Comparison of ENCODE assay signal across 2 cellular contexts in the genomic region with DNA sequence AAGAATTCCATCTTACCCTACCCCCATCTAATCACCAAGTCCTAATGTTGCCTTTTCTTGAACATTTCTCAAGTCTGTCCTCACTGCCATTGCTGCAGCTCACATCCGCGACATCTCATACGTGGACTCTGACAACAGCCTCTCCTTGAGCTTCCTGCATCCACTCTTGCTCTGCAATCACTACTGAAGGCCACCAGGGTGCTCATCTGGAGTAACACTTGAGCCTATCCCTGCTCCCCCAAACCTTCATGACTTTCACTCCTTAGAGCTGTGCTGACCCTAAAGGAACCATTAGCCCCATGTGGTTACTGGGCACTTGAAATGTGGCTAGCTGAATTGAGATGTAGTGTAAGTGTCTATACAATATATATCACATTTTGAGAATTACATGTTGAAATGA.
TF ChIP-seq lines count a peak whose summit lies in the region.

No MANE protein-coding gene starts in this region.

TF ChIP-seq in GM23338, 12 proteins besides CTCF, POLR2A, EP300 and RAD21 (continues in another document):
- TF ChIP-seq, protein P1, sequence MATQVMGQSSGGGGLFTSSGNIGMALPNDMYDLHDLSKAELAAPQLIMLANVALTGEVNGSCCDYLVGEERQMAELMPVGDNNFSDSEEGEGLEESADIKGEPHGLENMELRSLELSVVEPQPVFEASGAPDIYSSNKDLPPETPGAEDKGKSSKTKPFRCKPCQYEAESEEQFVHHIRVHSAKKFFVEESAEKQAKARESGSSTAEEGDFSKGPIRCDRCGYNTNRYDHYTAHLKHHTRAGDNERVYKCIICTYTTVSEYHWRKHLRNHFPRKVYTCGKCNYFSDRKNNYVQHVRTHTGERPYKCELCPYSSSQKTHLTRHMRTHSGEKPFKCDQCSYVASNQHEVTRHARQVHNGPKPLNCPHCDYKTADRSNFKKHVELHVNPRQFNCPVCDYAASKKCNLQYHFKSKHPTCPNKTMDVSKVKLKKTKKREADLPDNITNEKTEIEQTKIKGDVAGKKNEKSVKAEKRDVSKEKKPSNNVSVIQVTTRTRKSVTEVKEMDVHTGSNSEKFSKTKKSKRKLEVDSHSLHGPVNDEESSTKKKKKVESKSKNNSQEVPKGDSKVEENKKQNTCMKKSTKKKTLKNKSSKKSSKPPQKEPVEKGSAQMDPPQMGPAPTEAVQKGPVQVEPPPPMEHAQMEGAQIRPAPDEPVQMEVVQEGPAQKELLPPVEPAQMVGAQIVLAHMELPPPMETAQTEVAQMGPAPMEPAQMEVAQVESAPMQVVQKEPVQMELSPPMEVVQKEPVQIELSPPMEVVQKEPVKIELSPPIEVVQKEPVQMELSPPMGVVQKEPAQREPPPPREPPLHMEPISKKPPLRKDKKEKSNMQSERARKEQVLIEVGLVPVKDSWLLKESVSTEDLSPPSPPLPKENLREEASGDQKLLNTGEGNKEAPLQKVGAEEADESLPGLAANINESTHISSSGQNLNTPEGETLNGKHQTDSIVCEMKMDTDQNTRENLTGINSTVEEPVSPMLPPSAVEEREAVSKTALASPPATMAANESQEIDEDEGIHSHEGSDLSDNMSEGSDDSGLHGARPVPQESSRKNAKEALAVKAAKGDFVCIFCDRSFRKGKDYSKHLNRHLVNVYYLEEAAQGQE (IDR thresholded peaks at IDR 0.05; ENCODE audit: unreplicated experiment), result no peak
- TF ChIP-seq, protein P2, sequence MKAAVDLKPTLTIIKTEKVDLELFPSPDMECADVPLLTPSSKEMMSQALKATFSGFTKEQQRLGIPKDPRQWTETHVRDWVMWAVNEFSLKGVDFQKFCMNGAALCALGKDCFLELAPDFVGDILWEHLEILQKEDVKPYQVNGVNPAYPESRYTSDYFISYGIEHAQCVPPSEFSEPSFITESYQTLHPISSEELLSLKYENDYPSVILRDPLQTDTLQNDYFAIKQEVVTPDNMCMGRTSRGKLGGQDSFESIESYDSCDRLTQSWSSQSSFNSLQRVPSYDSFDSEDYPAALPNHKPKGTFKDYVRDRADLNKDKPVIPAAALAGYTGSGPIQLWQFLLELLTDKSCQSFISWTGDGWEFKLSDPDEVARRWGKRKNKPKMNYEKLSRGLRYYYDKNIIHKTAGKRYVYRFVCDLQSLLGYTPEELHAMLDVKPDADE (IDR thresholded peaks at IDR 0.05), result no peak
- TF ChIP-seq NANOG (IDR thresholded peaks at IDR 0.05; ENCODE audit: borderline replicate concordance) (no peak), JUNB (IDR thresholded peaks at IDR 0.05; ENCODE audit: unreplicated experiment) (no peak), STAT1 (IDR thresholded peaks at IDR 0.05; ENCODE audit: unreplicated experiment) (no peak), EZH2phosphoT487 (IDR thresholded peaks at IDR 0.05; ENCODE audit: unreplicated experiment) (no peak), POLR2AphosphoS5 (IDR thresholded peaks at IDR 0.05; ENCODE audit: low read depth) (no peak), ZNF331 (CRISPR knock-in tag; IDR thresholded peaks at IDR 0.05; ENCODE audit: low read depth) (no peak), CREB1 (CRISPR knock-in tag; IDR thresholded peaks at IDR 0.05; ENCODE audit: low read depth) (no peak)
- TF ChIP-seq, protein P3, sequence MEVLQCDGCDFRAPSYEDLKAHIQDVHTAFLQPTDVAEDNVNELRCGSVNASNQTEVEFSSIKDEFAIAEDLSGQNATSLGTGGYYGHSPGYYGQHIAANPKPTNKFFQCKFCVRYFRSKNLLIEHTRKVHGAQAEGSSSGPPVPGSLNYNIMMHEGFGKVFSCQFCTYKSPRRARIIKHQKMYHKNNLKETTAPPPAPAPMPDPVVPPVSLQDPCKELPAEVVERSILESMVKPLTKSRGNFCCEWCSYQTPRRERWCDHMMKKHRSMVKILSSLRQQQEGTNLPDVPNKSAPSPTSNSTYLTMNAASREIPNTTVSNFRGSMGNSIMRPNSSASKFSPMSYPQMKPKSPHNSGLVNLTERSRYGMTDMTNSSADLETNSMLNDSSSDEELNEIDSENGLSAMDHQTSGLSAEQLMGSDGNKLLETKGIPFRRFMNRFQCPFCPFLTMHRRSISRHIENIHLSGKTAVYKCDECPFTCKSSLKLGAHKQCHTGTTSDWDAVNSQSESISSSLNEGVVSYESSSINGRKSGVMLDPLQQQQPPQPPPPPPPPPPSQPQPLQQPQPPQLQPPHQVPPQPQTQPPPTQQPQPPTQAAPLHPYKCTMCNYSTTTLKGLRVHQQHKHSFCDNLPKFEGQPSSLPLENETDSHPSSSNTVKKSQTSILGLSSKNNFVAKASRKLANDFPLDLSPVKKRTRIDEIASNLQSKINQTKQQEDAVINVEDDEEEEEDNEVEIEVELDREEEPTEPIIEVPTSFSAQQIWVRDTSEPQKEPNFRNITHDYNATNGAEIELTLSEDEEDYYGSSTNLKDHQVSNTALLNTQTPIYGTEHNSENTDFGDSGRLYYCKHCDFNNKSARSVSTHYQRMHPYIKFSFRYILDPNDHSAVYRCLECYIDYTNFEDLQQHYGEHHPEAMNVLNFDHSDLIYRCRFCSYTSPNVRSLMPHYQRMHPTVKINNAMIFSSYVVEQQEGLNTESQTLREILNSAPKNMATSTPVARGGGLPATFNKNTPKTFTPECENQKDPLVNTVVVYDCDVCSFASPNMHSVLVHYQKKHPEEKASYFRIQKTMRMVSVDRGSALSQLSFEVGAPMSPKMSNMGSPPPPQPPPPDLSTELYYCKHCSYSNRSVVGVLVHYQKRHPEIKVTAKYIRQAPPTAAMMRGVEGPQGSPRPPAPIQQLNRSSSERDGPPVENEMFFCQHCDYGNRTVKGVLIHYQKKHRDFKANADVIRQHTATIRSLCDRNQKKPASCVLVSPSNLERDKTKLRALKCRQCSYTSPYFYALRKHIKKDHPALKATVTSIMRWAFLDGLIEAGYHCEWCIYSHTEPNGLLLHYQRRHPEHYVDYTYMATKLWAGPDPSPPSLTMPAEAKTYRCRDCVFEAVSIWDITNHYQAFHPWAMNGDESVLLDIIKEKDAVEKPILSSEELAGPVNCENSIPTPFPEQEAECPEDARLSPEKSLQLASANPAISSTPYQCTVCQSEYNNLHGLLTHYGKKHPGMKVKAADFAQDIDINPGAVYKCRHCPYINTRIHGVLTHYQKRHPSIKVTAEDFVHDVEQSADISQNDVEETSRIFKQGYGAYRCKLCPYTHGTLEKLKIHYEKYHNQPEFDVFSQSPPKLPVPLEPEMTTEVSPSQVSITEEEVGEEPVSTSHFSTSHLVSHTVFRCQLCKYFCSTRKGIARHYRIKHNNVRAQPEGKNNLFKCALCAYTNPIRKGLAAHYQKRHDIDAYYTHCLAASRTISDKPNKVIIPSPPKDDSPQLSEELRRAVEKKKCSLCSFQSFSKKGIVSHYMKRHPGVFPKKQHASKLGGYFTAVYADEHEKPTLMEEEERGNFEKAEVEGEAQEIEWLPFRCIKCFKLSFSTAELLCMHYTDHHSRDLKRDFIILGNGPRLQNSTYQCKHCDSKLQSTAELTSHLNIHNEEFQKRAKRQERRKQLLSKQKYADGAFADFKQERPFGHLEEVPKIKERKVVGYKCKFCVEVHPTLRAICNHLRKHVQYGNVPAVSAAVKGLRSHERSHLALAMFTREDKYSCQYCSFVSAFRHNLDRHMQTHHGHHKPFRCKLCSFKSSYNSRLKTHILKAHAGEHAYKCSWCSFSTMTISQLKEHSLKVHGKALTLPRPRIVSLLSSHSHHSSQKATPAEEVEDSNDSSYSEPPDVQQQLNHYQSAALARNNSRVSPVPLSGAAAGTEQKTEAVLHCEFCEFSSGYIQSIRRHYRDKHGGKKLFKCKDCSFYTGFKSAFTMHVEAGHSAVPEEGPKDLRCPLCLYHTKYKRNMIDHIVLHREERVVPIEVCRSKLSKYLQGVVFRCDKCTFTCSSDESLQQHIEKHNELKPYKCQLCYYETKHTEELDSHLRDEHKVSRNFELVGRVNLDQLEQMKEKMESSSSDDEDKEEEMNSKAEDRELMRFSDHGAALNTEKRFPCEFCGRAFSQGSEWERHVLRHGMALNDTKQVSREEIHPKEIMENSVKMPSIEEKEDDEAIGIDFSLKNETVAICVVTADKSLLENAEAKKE (CRISPR knock-in tag; IDR thresholded peaks at IDR 0.05), result no peak

TF ChIP-seq in GM12878, 131 proteins besides CTCF, POLR2A, EP300 and RAD21 (continues in another document):
- TF ChIP-seq YY1 (IDR thresholded peaks at IDR 0.05; ENCODE audit: low read depth, low read length), result no peak
- no peak for TF ChIP-seq ZSCAN29 (IDR thresholded peaks at IDR 0.05)
- TF ChIP-seq, protein P4, sequence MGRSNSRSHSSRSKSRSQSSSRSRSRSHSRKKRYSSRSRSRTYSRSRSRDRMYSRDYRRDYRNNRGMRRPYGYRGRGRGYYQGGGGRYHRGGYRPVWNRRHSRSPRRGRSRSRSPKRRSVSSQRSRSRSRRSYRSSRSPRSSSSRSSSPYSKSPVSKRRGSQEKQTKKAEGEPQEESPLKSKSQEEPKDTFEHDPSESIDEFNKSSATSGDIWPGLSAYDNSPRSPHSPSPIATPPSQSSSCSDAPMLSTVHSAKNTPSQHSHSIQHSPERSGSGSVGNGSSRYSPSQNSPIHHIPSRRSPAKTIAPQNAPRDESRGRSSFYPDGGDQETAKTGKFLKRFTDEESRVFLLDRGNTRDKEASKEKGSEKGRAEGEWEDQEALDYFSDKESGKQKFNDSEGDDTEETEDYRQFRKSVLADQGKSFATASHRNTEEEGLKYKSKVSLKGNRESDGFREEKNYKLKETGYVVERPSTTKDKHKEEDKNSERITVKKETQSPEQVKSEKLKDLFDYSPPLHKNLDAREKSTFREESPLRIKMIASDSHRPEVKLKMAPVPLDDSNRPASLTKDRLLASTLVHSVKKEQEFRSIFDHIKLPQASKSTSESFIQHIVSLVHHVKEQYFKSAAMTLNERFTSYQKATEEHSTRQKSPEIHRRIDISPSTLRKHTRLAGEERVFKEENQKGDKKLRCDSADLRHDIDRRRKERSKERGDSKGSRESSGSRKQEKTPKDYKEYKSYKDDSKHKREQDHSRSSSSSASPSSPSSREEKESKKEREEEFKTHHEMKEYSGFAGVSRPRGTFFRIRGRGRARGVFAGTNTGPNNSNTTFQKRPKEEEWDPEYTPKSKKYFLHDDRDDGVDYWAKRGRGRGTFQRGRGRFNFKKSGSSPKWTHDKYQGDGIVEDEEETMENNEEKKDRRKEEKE (IDR thresholded peaks at IDR 0.05), result no peak
- no peak for TF ChIP-seq RBBP5 (conservative IDR thresholded peaks at IDR 0.05)
- no peak for TF ChIP-seq FOS (IDR thresholded peaks at IDR 0.05; ENCODE audit: borderline replicate concordance, extremely low read depth, insufficient read length)
- TF ChIP-seq TCF7 (IDR thresholded peaks at IDR 0.05; ENCODE audit: borderline replicate concordance), result no peak
- TF ChIP-seq SRF (IDR thresholded peaks at IDR 0.05; ENCODE audit: low read depth in 2 of 2, low read length in 2 of 2), result no peak
- no peak for TF ChIP-seq RELA (IDR thresholded peaks at IDR 0.05; ENCODE audit: borderline replicate concordance, partially characterized antibody)
- no peak for TF ChIP-seq CREM (IDR thresholded peaks at IDR 0.05; ENCODE audit: low read depth)
- TF ChIP-seq RUNX3 (IDR thresholded peaks at IDR 0.05; ENCODE audit: low read length), result no peak
- TF ChIP-seq FOXK2 (IDR thresholded peaks at IDR 0.05), result no peak
- TF ChIP-seq BACH1 (IDR thresholded peaks at IDR 0.05; ENCODE audit: borderline replicate concordance), result no peak
- TF ChIP-seq, protein P5, sequence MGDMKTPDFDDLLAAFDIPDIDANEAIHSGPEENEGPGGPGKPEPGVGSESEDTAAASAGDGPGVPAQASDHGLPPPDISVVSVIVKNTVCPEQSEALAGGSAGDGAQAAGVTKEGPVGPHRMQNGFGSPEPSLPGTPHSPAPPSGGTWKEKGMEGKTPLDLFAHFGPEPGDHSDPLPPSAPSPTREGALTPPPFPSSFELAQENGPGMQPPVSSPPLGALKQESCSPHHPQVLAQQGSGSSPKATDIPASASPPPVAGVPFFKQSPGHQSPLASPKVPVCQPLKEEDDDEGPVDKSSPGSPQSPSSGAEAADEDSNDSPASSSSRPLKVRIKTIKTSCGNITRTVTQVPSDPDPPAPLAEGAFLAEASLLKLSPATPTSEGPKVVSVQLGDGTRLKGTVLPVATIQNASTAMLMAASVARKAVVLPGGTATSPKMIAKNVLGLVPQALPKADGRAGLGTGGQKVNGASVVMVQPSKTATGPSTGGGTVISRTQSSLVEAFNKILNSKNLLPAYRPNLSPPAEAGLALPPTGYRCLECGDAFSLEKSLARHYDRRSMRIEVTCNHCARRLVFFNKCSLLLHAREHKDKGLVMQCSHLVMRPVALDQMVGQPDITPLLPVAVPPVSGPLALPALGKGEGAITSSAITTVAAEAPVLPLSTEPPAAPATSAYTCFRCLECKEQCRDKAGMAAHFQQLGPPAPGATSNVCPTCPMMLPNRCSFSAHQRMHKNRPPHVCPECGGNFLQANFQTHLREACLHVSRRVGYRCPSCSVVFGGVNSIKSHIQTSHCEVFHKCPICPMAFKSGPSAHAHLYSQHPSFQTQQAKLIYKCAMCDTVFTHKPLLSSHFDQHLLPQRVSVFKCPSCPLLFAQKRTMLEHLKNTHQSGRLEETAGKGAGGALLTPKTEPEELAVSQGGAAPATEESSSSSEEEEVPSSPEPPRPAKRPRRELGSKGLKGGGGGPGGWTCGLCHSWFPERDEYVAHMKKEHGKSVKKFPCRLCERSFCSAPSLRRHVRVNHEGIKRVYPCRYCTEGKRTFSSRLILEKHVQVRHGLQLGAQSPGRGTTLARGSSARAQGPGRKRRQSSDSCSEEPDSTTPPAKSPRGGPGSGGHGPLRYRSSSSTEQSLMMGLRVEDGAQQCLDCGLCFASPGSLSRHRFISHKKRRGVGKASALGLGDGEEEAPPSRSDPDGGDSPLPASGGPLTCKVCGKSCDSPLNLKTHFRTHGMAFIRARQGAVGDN (IDR thresholded peaks at IDR 0.05), result no peak
- TF ChIP-seq, protein P6, sequence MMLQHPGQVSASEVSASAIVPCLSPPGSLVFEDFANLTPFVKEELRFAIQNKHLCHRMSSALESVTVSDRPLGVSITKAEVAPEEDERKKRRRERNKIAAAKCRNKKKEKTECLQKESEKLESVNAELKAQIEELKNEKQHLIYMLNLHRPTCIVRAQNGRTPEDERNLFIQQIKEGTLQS (IDR thresholded peaks at IDR 0.05; ENCODE audit: borderline replicate concordance, extremely low read depth, low read depth, low read length), result no peak
- TF ChIP-seq, protein P7, sequence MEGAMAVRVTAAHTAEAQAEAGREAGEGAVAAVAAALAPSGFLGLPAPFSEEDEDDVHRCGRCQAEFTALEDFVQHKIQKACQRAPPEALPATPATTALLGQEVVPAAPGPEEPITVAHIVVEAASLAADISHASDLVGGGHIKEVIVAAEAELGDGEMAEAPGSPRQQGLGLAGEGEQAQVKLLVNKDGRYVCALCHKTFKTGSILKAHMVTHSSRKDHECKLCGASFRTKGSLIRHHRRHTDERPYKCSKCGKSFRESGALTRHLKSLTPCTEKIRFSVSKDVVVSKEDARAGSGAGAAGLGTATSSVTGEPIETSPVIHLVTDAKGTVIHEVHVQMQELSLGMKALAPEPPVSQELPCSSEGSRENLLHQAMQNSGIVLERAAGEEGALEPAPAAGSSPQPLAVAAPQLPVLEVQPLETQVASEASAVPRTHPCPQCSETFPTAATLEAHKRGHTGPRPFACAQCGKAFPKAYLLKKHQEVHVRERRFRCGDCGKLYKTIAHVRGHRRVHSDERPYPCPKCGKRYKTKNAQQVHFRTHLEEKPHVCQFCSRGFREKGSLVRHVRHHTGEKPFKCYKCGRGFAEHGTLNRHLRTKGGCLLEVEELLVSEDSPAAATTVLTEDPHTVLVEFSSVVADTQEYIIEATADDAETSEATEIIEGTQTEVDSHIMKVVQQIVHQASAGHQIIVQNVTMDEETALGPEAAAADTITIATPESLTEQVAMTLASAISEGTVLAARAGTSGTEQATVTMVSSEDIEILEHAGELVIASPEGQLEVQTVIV (IDR thresholded peaks at IDR 0.05; ENCODE audit: borderline replicate concordance, partially characterized antibody), result no peak
- TF ChIP-seq, protein P8, sequence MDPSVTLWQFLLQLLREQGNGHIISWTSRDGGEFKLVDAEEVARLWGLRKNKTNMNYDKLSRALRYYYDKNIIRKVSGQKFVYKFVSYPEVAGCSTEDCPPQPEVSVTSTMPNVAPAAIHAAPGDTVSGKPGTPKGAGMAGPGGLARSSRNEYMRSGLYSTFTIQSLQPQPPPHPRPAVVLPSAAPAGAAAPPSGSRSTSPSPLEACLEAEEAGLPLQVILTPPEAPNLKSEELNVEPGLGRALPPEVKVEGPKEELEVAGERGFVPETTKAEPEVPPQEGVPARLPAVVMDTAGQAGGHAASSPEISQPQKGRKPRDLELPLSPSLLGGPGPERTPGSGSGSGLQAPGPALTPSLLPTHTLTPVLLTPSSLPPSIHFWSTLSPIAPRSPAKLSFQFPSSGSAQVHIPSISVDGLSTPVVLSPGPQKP (IDR thresholded peaks at IDR 0.05; ENCODE audit: low read depth, low read length), result no peak
- TF ChIP-seq POLR2AphosphoS2 (IDR thresholded peaks at IDR 0.05; ENCODE audit: low read depth, low read length), result no peak
- TF ChIP-seq BMI1 (IDR thresholded peaks at IDR 0.05; ENCODE audit: borderline replicate concordance), result no peak
